Comparison of ENCODE assay signal across 8 cellular contexts in the genomic region with DNA sequence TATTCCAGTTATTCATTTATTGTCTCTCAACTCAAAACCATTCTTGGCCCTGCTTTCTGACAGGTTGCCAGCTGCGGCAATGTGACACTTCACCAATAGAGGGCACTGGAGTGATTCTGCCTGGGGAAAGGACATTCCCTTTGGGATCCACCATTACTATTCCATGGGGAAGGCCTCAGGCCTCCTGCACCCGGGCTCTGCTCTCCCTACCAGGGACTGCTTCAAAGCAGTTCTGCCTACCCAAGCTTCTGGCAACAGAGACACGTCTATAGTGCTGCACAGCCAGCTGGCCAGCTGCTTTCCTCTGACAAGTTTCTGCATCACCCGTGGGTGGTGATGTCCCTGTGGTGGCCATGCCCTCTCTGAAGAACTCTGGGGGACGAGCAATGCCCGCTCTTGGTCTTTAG.
DNase-seq lines count a peak whose midpoint lies in the region; FAIRE-seq and TF ChIP-seq lines count a peak whose summit lies in the region.

No MANE protein-coding gene starts in this region.

- TF ChIP-seq CTCF in HFF-Myc (IDR thresholded peaks at IDR 0.05; ENCODE audit: low read depth, low read length, missing control alignments) = peak; percentile 27
- peak; percentile 60 to 80 for TF ChIP-seq CTCF in brain (conservative IDR thresholded peaks at IDR 0.05)

- no peak for FAIRE-seq in RCC 7860 (lab: Jason Lieb, UNC)

- H3K36me3 Mint-ChIP-seq in brain = peaks cover 3% of the 10 kb centered on the region

- H3K27ac Mint-ChIP-seq in brain = no peak overlapping the region

- DNase-seq in COLO668 (lab: John Stamatoyannopoulos, UW; ENCODE audit: unreplicated experiment) = peak; percentile 43
- DNase-seq in HFF-Myc (ENCODE audit: extremely low read depth, low read depth) = no peak
- peak; percentile 83 for DNase-seq in SK-MEL-5 (ENCODE audit: low read depth, low spot score)
- DNase-seq in kidney glomerular epithelial cell (lab: John Stamatoyannopoulos, UW) = peak; percentile 14
- peak; percentile 48 for DNase-seq in stimulated activated CD4-positive, alpha-beta T cell treated with anti-CD3 and anti-CD28 coated beads, Interleukin-4, amount 100 ng/mL, for 24 hours
- no peak for DNase-seq in cerebellar nuclear complex (lab: John Stamatoyannopoulos, UW)
- DNase-seq in RCC 7860 (ENCODE audit: low spot score) = no peak

- no peaks in the 10 kb centered on the region for H3K27me3 Mint-ChIP-seq in brain

- in situ Hi-C loops in SK-MEL-5 (cut with HindIII; ENCODE audit: low pct_unique_long_range_greater_than_20kb, low sequenced_read_pairs) = no loop called here

- H3K9me3 Mint-ChIP-seq in brain = peaks cover 0 to 9% (median 0%) of the 10 kb centered on the region in 5 experiments

- peaks cover 72% of the 10 kb centered on the region for H3K4me1 Mint-ChIP-seq in brain

- H3K4me3 Mint-ChIP-seq in brain = no peak overlapping the region

- H3K4me3 ChIP-seq in HFF-Myc (replicated peaks; ENCODE audit: low read depth, low read length) = no peak overlapping the region

Comparison
In these comparisons a context has a peak if more than half of its experiments do, and no peak if none do; other contexts are left out.
1. DNase-seq: peak in COLO668 (single experiment), SK-MEL-5 (single experiment), kidney glomerular epithelial cell (single experiment) and stimulated activated CD4-positive, alpha-beta T cell treated with anti-CD3 and anti-CD28 coated beads, Interleukin-4, amount 100 ng/mL, for 24 hours (single experiment); none in HFF-Myc (single experiment), cerebellar nuclear complex (0 of 2) and RCC 7860 (single experiment).